In the genomic region with DNA sequence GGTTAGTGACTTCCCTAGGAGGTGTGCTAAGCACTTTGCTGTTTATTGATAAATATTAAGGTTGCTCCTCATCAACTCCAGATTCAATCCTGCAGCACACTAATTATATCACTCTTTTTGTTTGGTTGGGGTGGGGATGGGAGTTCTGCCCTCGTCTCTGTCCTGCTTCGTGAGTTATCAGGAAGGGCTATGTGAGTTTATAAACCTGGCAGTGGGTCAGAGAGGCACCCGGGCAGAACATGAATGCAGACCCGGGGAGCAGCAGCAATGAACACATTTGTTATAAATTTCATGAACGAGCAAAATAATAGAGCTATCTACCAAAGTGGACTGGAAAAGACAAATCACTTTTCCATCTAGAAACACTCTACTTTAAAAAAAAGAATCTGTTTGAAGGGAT, we compare ENCODE assay signal across 14 cellular contexts.
"Had no signal": no experiment of that assay in that cellular context is flagged by ENCODE, and none has a peak within 500 bp of the region (broad histone marks: within the 10 kb centered on the region; RNA-seq: fewer than 3 reads in every experiment).

No MANE protein-coding gene starts in this region.

- H3K9me3 ChIP-seq: ascending aorta, heart right ventricle, sigmoid colon, spleen, suprapubic skin, upper lobe of right lung had no signal

- H3K27ac Mint-ChIP-seq: activated CD4-positive, alpha-beta memory T cell treated with anti-CD3 and anti-CD28 coated beads for 36 hours; activated CD8-positive, alpha-beta memory T cell treated with anti-CD3 and anti-CD28 coated beads, Interleukin-2, amount 10 ng/mL, durations not matched to agents 7 days and 5 days; activated naive CD4-positive, alpha-beta T cell treated with anti-CD3 and anti-CD28 coated beads, Interleukin-2, amount 10 ng/mL, durations not matched to agents 7 days and 5 days; activated T-cell treated with anti-CD3 and anti-CD28 coated beads, Interleukin-2, amount 50 U/mL, for 24 hours; stimulated activated naive CD8-positive, alpha-beta T cell treated with anti-CD3 and anti-CD28 coated beads, Interleukin-15, Interleukin-2, amounts not matched to agents 100 ng/mL and 50 ng/mL, for 24 hours had no signal

- H3K27ac ChIP-seq: ascending aorta, sigmoid colon, spleen, suprapubic skin, upper lobe of right lung had no signal

- H3K36me3 ChIP-seq: ascending aorta, sigmoid colon, spleen, suprapubic skin, upper lobe of right lung had no signal

- H3K4me3 ChIP-seq: ascending aorta, heart right ventricle, sigmoid colon, spleen, suprapubic skin, upper lobe of right lung had no signal

- H3K4me1 ChIP-seq: spleen, suprapubic skin, upper lobe of right lung had no signal

- H3K4me1 Mint-ChIP-seq: activated CD8-positive, alpha-beta memory T cell treated with anti-CD3 and anti-CD28 coated beads, Interleukin-2, amount 10 ng/mL, durations not matched to agents 7 days and 5 days had no signal

- DNase-seq: activated CD4-positive, alpha-beta memory T cell treated with anti-CD3 and anti-CD28 coated beads for 36 hours; activated CD4-positive, alpha-beta T cell treated with anti-CD3 and anti-CD28 coated beads for 1 hour; activated CD8-positive, alpha-beta memory T cell treated with anti-CD3 and anti-CD28 coated beads, Interleukin-2, amount 10 ng/mL, durations not matched to agents 7 days and 5 days; activated naive CD4-positive, alpha-beta T cell treated with anti-CD3 and anti-CD28 coated beads, Interleukin-2, amount 10 ng/mL, durations not matched to agents 7 days and 5 days; activated T-cell treated with anti-CD3 and anti-CD28 coated beads, Interleukin-2, amount 50 U/mL, for 24 hours; heart right ventricle; sigmoid colon; spleen; T1000; upper lobe of right lung had no signal

- ATAC-seq: activated CD8-positive, alpha-beta memory T cell treated with anti-CD3 and anti-CD28 coated beads, Interleukin-2, amount 10 ng/mL, durations not matched to agents 7 days and 5 days; upper lobe of right lung had no signal

- H3K4me3 Mint-ChIP-seq: activated CD4-positive, alpha-beta memory T cell treated with anti-CD3 and anti-CD28 coated beads for 36 hours; activated CD8-positive, alpha-beta memory T cell treated with anti-CD3 and anti-CD28 coated beads, Interleukin-2, amount 10 ng/mL, durations not matched to agents 7 days and 5 days; activated naive CD4-positive, alpha-beta T cell treated with anti-CD3 and anti-CD28 coated beads, Interleukin-2, amount 10 ng/mL, durations not matched to agents 7 days and 5 days; activated T-cell treated with anti-CD3 and anti-CD28 coated beads, Interleukin-2, amount 50 U/mL, for 24 hours; neural crest cell; stimulated activated naive CD8-positive, alpha-beta T cell treated with anti-CD3 and anti-CD28 coated beads, Interleukin-15, Interleukin-2, amounts not matched to agents 100 ng/mL and 50 ng/mL, for 24 hours had no signal

- H3K27me3 ChIP-seq: ascending aorta, heart right ventricle, sigmoid colon, suprapubic skin, upper lobe of right lung had no signal

- H3K36me3 Mint-ChIP-seq: activated CD4-positive, alpha-beta memory T cell treated with anti-CD3 and anti-CD28 coated beads for 36 hours; activated CD8-positive, alpha-beta memory T cell treated with anti-CD3 and anti-CD28 coated beads, Interleukin-2, amount 10 ng/mL, durations not matched to agents 7 days and 5 days; activated naive CD4-positive, alpha-beta T cell treated with anti-CD3 and anti-CD28 coated beads, Interleukin-2, amount 10 ng/mL, durations not matched to agents 7 days and 5 days had no signal
